Comparison of ENCODE assay signal across 14 cellular contexts in genomic region chr6:72238900-72239299, GRCh38.
DNase-seq lines count a peak whose midpoint lies in the region; ATAC-seq and TF ChIP-seq lines count a peak whose summit lies in the region.
"Had no signal": no experiment of that assay in that cellular context is flagged by ENCODE, and none has a peak within 500 bp of the region (broad histone marks: within the 10 kb centered on the region; RNA-seq: fewer than 3 reads in every experiment).

No MANE protein-coding gene starts in this region.

- H3K4me2 ChIP-seq in mammary epithelial cell (ENCODE audit: insufficient read depth, low read depth, low read length) = no peak overlapping the region
- H3K4me2 ChIP-seq: BLaER1 treated with 17β-estradiol and CSF1 and Interleukin-3, amounts not matched to agents 10 nM and 100 nM; PC-9 had no signal

- H3K9me3 ChIP-seq in mammary epithelial cell (replicated peaks; ENCODE audit: insufficient read depth, low read length) (no peaks in the 10 kb centered on the region), breast epithelium (no peaks in the 10 kb centered on the region), vagina (no peaks in the 10 kb centered on the region)
- H3K9me3 ChIP-seq: BLaER1 treated with 17β-estradiol and CSF1 and Interleukin-3, amounts not matched to agents 10 nM and 100 nM; HAP-1 had no signal

- no peaks in the 10 kb centered on the region for H3K36me3 ChIP-seq in mammary epithelial cell (ENCODE audit: insufficient read depth, low read length)
- H3K36me3 ChIP-seq in breast epithelium = no peaks in the 10 kb centered on the region
- H3K36me3 ChIP-seq in brain microvascular endothelial cell (replicated peaks) = no peaks in the 10 kb centered on the region
- H3K36me3 ChIP-seq in vagina = no peaks in the 10 kb centered on the region
- H3K36me3 ChIP-seq: BLaER1 treated with 17β-estradiol and CSF1 and Interleukin-3, amounts not matched to agents 10 nM and 100 nM; HAP-1 had no signal

- no TSS peak for BruUV-seq in mammary epithelial cell (replicated peaks; lab: Mats Ljungman, UMichigan)

- intact Hi-C loops in mammary epithelial cell (cut with micrococcal nuclease) = no loop called here
- intact Hi-C loops in breast epithelium (cut with DNase I; ENCODE audit: low total_unique reads) = no loop called here
- intact Hi-C loops in vagina (cut with DNase I) = no loop called here

- no peaks in the 10 kb centered on the region for H3K79me2 ChIP-seq in mammary epithelial cell (ENCODE audit: insufficient read depth, low read length)

- H3K9ac ChIP-seq in mammary epithelial cell (ENCODE audit: insufficient read depth, low read length) = no peak overlapping the region
- H3K9ac ChIP-seq: BLaER1 treated with 17β-estradiol and CSF1 and Interleukin-3, amounts not matched to agents 10 nM and 100 nM had no signal

- no peaks in the 10 kb centered on the region for H3K27me3 ChIP-seq in mammary epithelial cell (ENCODE audit: insufficient read depth, low read length)
- no peaks in the 10 kb centered on the region for H3K27me3 ChIP-seq in breast epithelium
- H3K27me3 ChIP-seq in brain microvascular endothelial cell (replicated peaks) = no peaks in the 10 kb centered on the region
- no peaks in the 10 kb centered on the region for H3K27me3 ChIP-seq in vagina
- H3K27me3 ChIP-seq: BLaER1 treated with 17β-estradiol and CSF1 and Interleukin-3, amounts not matched to agents 10 nM and 100 nM had no signal

- H3K4me3 ChIP-seq in mammary epithelial cell (replicated peaks in 1 of 3; ENCODE audit: insufficient read depth in 1 of 3, low read depth in 2 of 3, low read length in 3 of 3) (no peak overlapping the region), breast epithelium (no peak overlapping the region), brain microvascular endothelial cell (ENCODE audit: low read depth, low read length) (no peak overlapping the region), vagina (no peak overlapping the region)
- H3K4me3 ChIP-seq: BLaER1 treated with 17β-estradiol and CSF1 and Interleukin-3, amounts not matched to agents 10 nM and 100 nM; HAP-1; PC-9 had no signal

- dilution Hi-C loops in mammary epithelial cell (cut with HindIII; ENCODE audit: low sequenced_read_pairs) = no loop called here

- H3K27ac ChIP-seq in mammary epithelial cell (ENCODE audit: insufficient read depth, low read depth, low read length) (no peak overlapping the region), breast epithelium (no peak overlapping the region), brain microvascular endothelial cell (no peak overlapping the region), vagina (no peak overlapping the region)
- H3K27ac ChIP-seq: 22Rv1; BLaER1 treated with 17β-estradiol and CSF1 and Interleukin-3, amounts not matched to agents 10 nM and 100 nM; PC-9 had no signal

- no peaks in the 10 kb centered on the region for H4K20me1 ChIP-seq in mammary epithelial cell (ENCODE audit: insufficient read depth, low read length)
- H4K20me1 ChIP-seq: BLaER1 treated with 17β-estradiol and CSF1 and Interleukin-3, amounts not matched to agents 10 nM and 100 nM had no signal

- TF ChIP-seq CTCF in mammary epithelial cell (conservative IDR thresholded peaks at IDR 0.05 in 1 of 2, IDR thresholded peaks at IDR 0.05 in 1 of 2; ENCODE audit: extremely low read depth in 1 of 2, insufficient read depth in 1 of 2, low read depth in 1 of 2, low read length in 2 of 2) (no peak), breast epithelium (IDR thresholded peaks at IDR 0.05) (no peak), brain microvascular endothelial cell (IDR thresholded peaks at IDR 0.05; ENCODE audit: low read depth, low read length, missing control alignments) (no peak), vagina (IDR thresholded peaks at IDR 0.05) (no peak)

- in situ Hi-C loops in mammary epithelial cell (cut with MboI; ENCODE audit: low sequenced_read_pairs in 2 of 2) = no loop called here
- in situ Hi-C loops in brain microvascular endothelial cell (cut with HindIII; ENCODE audit: low pct_ligation_motif_present, low sequenced_read_pairs) = no loop called here

- DNase-seq in mammary epithelial cell (peak; percentile 36), breast epithelium (ENCODE audit: low spot score in 2 of 2) (no peak), brain microvascular endothelial cell (peak; percentile 12), hepatic stellate cell (ENCODE audit: low spot score) (peak; percentile 5), vagina (ENCODE audit: extremely low spot score in 2 of 2) (no peak)
- DNase-seq in stimulated activated CD4-positive, alpha-beta T cell treated with anti-CD3 and anti-CD28 coated beads, Interleukin-2, amount 100 ng/mL, for 48 hours = no peak
- DNase-seq: NCI-H2227 treated with DMSO at 0.1 percent for 48 hours; NK-92 treated with Interleukin-12 subunit alpha and Interleukin-12 subunit beta, amount 100 ng/mL, for 24 hours; PC-9 had no signal

- H2AFZ ChIP-seq in mammary epithelial cell (ENCODE audit: low read depth, low read length) = no peak overlapping the region
- H2AFZ ChIP-seq: PC-9 had no signal

- no peaks in the 10 kb centered on the region for H3K4me1 ChIP-seq in mammary epithelial cell (ENCODE audit: insufficient read depth, low read length)
- H3K4me1 ChIP-seq in breast epithelium = no peaks in the 10 kb centered on the region
- H3K4me1 ChIP-seq in vagina = no peaks in the 10 kb centered on the region
- H3K4me1 ChIP-seq: HAP-1 had no signal

- WGBS in mammary epithelial cell (ENCODE audit: low coverage, missing lambda C conversion rate) = 93% methylated on average over 1 of the region's 1 CpG

- TF ChIP-seq POLR2A in breast epithelium (IDR thresholded peaks at IDR 0.05) (no peak), vagina (IDR thresholded peaks at IDR 0.05) (no peak)

- ATAC-seq in HG02852 (IDR thresholded peaks at IDR 0.05; ENCODE audit: unreplicated experiment) (no peak), HG02885 (IDR thresholded peaks at IDR 0.05; ENCODE audit: poor library complexity, unreplicated experiment) (no peak)

- CTCF ChIA-PET in mammary epithelial cell (lab: Charles Lee; ENCODE audit: low non-redundant PET) = no interaction called here

Comparison
In these comparisons a context has a peak if more than half of its experiments do, and no peak if none do; other contexts are left out.
1. DNase-seq: peak in mammary epithelial cell (single experiment), brain microvascular endothelial cell (single experiment) and hepatic stellate cell (single experiment); none in breast epithelium (0 of 2), stimulated activated CD4-positive, alpha-beta T cell treated with anti-CD3 and anti-CD28 coated beads, Interleukin-2, amount 100 ng/mL, for 48 hours (0 of 2) and vagina (0 of 2).